7 cellular contexts compared by ENCODE assay signal in the genomic region with DNA sequence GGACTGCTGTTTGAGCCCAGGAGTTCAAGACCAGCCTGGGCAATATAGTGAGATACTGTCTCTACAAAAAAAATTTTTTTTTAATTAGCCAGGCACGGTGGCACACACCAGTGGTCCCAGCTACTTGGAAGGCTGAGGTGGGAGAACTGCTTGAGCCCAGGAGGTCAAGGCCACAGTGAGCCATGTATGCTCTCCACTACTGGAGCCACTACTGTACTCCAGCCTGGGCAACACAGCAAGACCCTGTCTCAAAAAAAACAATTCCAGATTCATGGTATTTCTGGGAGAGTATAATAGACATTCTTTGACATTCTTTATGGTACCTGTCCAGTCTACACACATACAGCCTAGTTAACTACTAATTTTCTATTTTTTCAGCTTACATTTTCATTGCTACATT.
"Had no signal": no experiment of that assay in that cellular context is flagged by ENCODE, and none has a peak within 500 bp of the region (broad histone marks: within the 10 kb centered on the region; RNA-seq: fewer than 3 reads in every experiment).

No MANE protein-coding gene starts in this region.

- H3K4me3 ChIP-seq: GM12878 had no signal

- FAIRE-seq: G401.6, GM12878, GM12892, GM18507, GM19239 had no signal

- ATAC-seq: GM12878 had no signal

- DNase-seq: GDM1, GF-D8 had no signal
